In genomic region chr7:108418941-108419340, GRCh38 we compare ENCODE assay signal across 14 cellular contexts. TPM values are rescaled to one million over a fixed set of nuclear protein-coding genes. Genes with fewer than 3 reads are reported as not detected.
DNase-seq lines count a peak whose midpoint lies in the region; ATAC-seq and TF ChIP-seq lines count a peak whose summit lies in the region.
"Had no signal": no experiment of that assay in that cellular context is flagged by ENCODE, and none has a peak within 500 bp of the region (broad histone marks: within the 10 kb centered on the region; RNA-seq: fewer than 3 reads in every experiment).

No MANE protein-coding gene starts in this region.

- no peaks in the 10 kb centered on the region for H3K36me3 Mint-ChIP-seq in activated B cell treated with CpG ODN at 0.5 μM for 24 hours (ENCODE audit: low read depth)

- peaks cover 67% of the 10 kb centered on the region for H3K4me1 Mint-ChIP-seq in activated B cell treated with CpG ODN at 0.5 μM for 24 hours

- ATAC-seq in activated B cell treated with CpG ODN at 0.5 μM for 24 hours (ENCODE audit: low read depth) (no peak), HG02759 (IDR thresholded peaks at IDR 0.05; ENCODE audit: unreplicated experiment) (no peak)
- ATAC-seq: activated CD4-positive, alpha-beta T cell treated with anti-CD3 and anti-CD28 coated beads for 36 hours had no signal

- no peak for TF ChIP-seq CTCF in activated B cell treated with CpG ODN at 0.5 μM for 24 hours (IDR thresholded peaks at IDR 0.05)

- no peaks in the 10 kb centered on the region for H3K9me3 Mint-ChIP-seq in activated B cell treated with CpG ODN at 0.5 μM for 24 hours

- intact Hi-C loops in activated B cell treated with CpG ODN at 0.5 μM for 24 hours (cut with micrococcal nuclease), result loop anchor here (5.0 kb wide), 1 partner anchor 92 kb away; no protein-coding TSS in a partner anchor

- POLR2A ChIA-PET in activated B cell treated with CpG ODN at 0.5 μM for 24 hours (lab: Charles Lee), result no interaction called here

- H3K4me3 Mint-ChIP-seq in activated B cell treated with CpG ODN at 0.5 μM for 24 hours, result peak overlapping the region; percentile 25
- H3K4me3 Mint-ChIP-seq: activated CD4-positive, alpha-beta T cell treated with anti-CD3 and anti-CD28 coated beads for 36 hours had no signal

- peak; percentile 10 for DNase-seq in NCI-H2227 (lab: John Stamatoyannopoulos, UW; ENCODE audit: unreplicated experiment)
- no peak for DNase-seq in NCI-H2227 treated with DMSO at 0.1 percent for 48 hours (lab: John Stamatoyannopoulos, UW)
- DNase-seq in NCI-H82 treated with DMSO at 0.1 percent for 48 hours (lab: John Stamatoyannopoulos, UW; ENCODE audit: unreplicated experiment), result peak; percentile 42
- DNase-seq in activated B cell treated with CpG ODN at 0.5 μM for 24 hours, result no peak
- peak; percentile 37 for DNase-seq in pulmonary artery endothelial cell (ENCODE audit: low read depth, low spot score)
- no peak for DNase-seq in retina
- no peak for DNase-seq in GM19238 (ENCODE audit: insufficient read length, low spot score)
- DNase-seq: activated CD4-positive, alpha-beta T cell treated with anti-CD3 and anti-CD28 coated beads for 36 hours; DMS79; NCI-H1694 treated with DMSO at 0.1 percent for 48 hours; NCI-H510A treated with DMSO at 0.1 percent for 48 hours; PC-9 had no signal

- CTCF ChIA-PET in activated B cell treated with CpG ODN at 0.5 μM for 24 hours (lab: Charles Lee), result interaction anchor here (1.0 kb wide), 1 partner anchor 34 kb away, joined by 3 read pairs; no protein-coding TSS in a partner anchor

- H3K27ac Mint-ChIP-seq in activated B cell treated with CpG ODN at 0.5 μM for 24 hours, result no peak overlapping the region
- H3K27ac Mint-ChIP-seq: activated CD4-positive, alpha-beta T cell treated with anti-CD3 and anti-CD28 coated beads for 36 hours had no signal

- peaks cover 22% of the 10 kb centered on the region for H3K27me3 Mint-ChIP-seq in activated B cell treated with CpG ODN at 0.5 μM for 24 hours

RNA-seq across cellular contexts. Expression of gene NRCAM, which starts 37.3 kb away (rescaled TPM):
- total RNA-seq in activated B cell treated with CpG ODN at 0.5 μM for 24 hours (1.6 and 2.2 TPM in 2 replicates), pulmonary artery endothelial cell (59.2 and 87.2 TPM in 2 replicates)
- total RNA-seq: T-helper 2 cell treated with Interferon-gamma antibody and Interleukin-4, amounts not matched to agents 100 ng/mL and 5 ng/mL, for 36 hours had no signal

Comparison
In these comparisons a context has a peak if more than half of its experiments do, and no peak if none do; other contexts are left out.
1. DNase-seq: peak in NCI-H2227 (single experiment), NCI-H82 treated with DMSO at 0.1 percent for 48 hours (single experiment) and pulmonary artery endothelial cell (single experiment); none in NCI-H2227 treated with DMSO at 0.1 percent for 48 hours (single experiment), activated B cell treated with CpG ODN at 0.5 μM for 24 hours (single experiment), retina (single experiment) and GM19238 (single experiment).
2. RNA of gene NRCAM, which starts 37.3 kb away (total RNA-seq): 59.2 to 87.2 TPM in pulmonary artery endothelial cell; 1.6 to 2.2 TPM in activated B cell treated with CpG ODN at 0.5 μM for 24 hours; every median in the first group is over 10 times any median in the second.